8 cellular contexts compared by ENCODE assay signal in the genomic region with DNA sequence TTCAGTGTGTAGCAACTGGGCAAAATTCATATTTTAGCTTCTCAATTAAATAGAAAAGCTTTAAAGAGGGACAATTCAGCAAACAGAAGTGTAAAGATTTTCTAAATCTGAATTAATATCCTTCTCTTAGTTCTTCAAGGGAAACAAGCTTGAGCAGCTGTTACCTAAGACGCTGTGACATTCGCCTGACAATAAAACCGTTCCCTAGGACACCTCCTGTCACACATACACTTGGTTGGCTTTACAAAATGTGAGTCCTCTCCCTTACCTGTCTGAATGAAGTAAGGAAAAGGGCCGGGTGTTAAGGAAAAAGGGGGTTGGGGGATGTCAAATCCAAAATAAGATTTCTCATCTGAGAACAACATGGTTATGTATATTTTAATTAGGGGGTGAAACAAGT. TPM values are rescaled to one million over a fixed set of nuclear protein-coding genes. Genes with fewer than 3 reads are reported as not detected.
DNase-seq lines count a peak whose midpoint lies in the region; TF ChIP-seq lines count a peak whose summit lies in the region.

No MANE protein-coding gene starts in this region.

- no peak overlapping the region for H2BK15ac ChIP-seq in neuronal stem cell (ENCODE audit: low read length)

- no peak for TF ChIP-seq RAD21 in neural cell (conservative IDR thresholded peaks at IDR 0.05)

- H3K4me3 Mint-ChIP-seq in HFFc6 (peak overlapping the region; percentile 92), brain (peak overlapping the region; percentile 89 to 93 (median 91))

- H3K27ac Mint-ChIP-seq in HFFc6 (peak overlapping the region; percentile 88; the same call in 1 of the 2 replicates), brain (peak overlapping the region in 3 of 5 experiments; percentile 84 to 97 (median 96))

- H3K9me3 ChIP-seq in neural cell (ENCODE audit: low read length) (no peaks in the 10 kb centered on the region), neuronal stem cell (replicated peaks in 1 of 2; ENCODE audit: control insufficient read depth in 2 of 2, insufficient read depth in 1 of 2, low read depth in 1 of 2, low read length in 2 of 2) (no peaks in the 10 kb centered on the region)

- H2AK5ac ChIP-seq in neuronal stem cell (ENCODE audit: low read depth, low read length), result no peak overlapping the region

- H3K27me3 ChIP-seq in neural cell (ENCODE audit: insufficient read depth, low read depth, low read length) (no peaks in the 10 kb centered on the region), neuronal stem cell (ENCODE audit: control insufficient read depth in 3 of 3, insufficient read depth in 3 of 3, low read depth in 1 of 3, low read length in 3 of 3) (no peaks in the 10 kb centered on the region)

- peaks cover 18 to 50% of the 10 kb centered on the region in 2 donors for H3K4me1 ChIP-seq in neuronal stem cell (ENCODE audit: control insufficient read depth in 2 of 2, insufficient read depth in 1 of 2, low read depth in 1 of 2, low read length in 2 of 2)

- TF ChIP-seq EP300 in neural cell (conservative IDR thresholded peaks at IDR 0.05; ENCODE audit: poor library complexity, severe bottlenecking), result no peak

- H3K27ac ChIP-seq in neural cell (ENCODE audit: low read length), result no peak overlapping the region
- H3K27ac ChIP-seq in neuronal stem cell (replicated peaks; ENCODE audit: low read length), result no peak overlapping the region

- H3K79me2 ChIP-seq in neural cell (replicated peaks; ENCODE audit: insufficient read depth, low read length), result peaks cover 63% of the 10 kb centered on the region

- no peak overlapping the region for H3K18ac ChIP-seq in neuronal stem cell (ENCODE audit: low read length)

- no peak overlapping the region for H2BK12ac ChIP-seq in neuronal stem cell (ENCODE audit: low read length)

- H3K9me3 Mint-ChIP-seq in HFFc6 (no peaks in the 10 kb centered on the region), brain (no peaks in the 10 kb centered on the region)

- no peak overlapping the region for H2BK120ac ChIP-seq in neuronal stem cell (ENCODE audit: low read depth, low read length)

- H3K4me3 ChIP-seq in AG10803 (ENCODE audit: low read length), result peak overlapping the region; percentile 80
- H3K4me3 ChIP-seq in neural cell (ENCODE audit: low read length), result peak overlapping the region; percentile 89
- H3K4me3 ChIP-seq in neuronal stem cell (ENCODE audit: low read length in 2 of 2), result peak overlapping the region in 1 of 2 donors; percentile 5

- H3K14ac ChIP-seq in neuronal stem cell (ENCODE audit: low read length), result no peak overlapping the region

- no peak overlapping the region for H2BK5ac ChIP-seq in neuronal stem cell (ENCODE audit: low read length)

- no peak overlapping the region for H3K9ac ChIP-seq in neural cell (ENCODE audit: low read length)
- H3K9ac ChIP-seq in neuronal stem cell (ENCODE audit: low read depth, low read length, poor library complexity), result no peak overlapping the region

- no CpG with 5 or more reads among the region's 4 CpGs for WGBS in neuronal stem cell (ENCODE audit: extremely low coverage in 2 of 2, insufficient read length in 2 of 2, insufficient replicate concordance in 1 of 2), 2 donors

- H3K79me1 ChIP-seq in neuronal stem cell (ENCODE audit: low read depth, low read length), result no peaks in the 10 kb centered on the region

- no peaks in the 10 kb centered on the region for H4K20me1 ChIP-seq in neural cell (ENCODE audit: insufficient read depth)

- no peaks in the 10 kb centered on the region for H3K36me3 ChIP-seq in neural cell (ENCODE audit: insufficient read depth, low read length)
- H3K36me3 ChIP-seq in neuronal stem cell (replicated peaks in 1 of 2; ENCODE audit: control insufficient read depth in 2 of 2, insufficient read depth in 2 of 2, low read length in 2 of 2), result no peaks in the 10 kb centered on the region

- H3K23ac ChIP-seq in neuronal stem cell (ENCODE audit: low read depth, low read length, poor library complexity), result no peak overlapping the region

- TF ChIP-seq CTCF in AG10803 (conservative IDR thresholded peaks at IDR 0.05; ENCODE audit: low read length) (no peak), HFFc6 (IDR thresholded peaks at IDR 0.05) (no peak), brain (conservative IDR thresholded peaks at IDR 0.05) (no peak), neural cell (IDR thresholded peaks at IDR 0.05; ENCODE audit: poor library complexity, severe bottlenecking) (no peak)

- H3K36me3 Mint-ChIP-seq in HFFc6 (ENCODE audit: low read depth) (no peaks in the 10 kb centered on the region), brain (no peaks in the 10 kb centered on the region)

- H4K91ac ChIP-seq in neuronal stem cell (ENCODE audit: low read depth, low read length, poor library complexity), result no peak overlapping the region

- no peaks in the 10 kb centered on the region; the same call in 1 of the 2 replicates for H3K27me3 Mint-ChIP-seq in HFFc6 (ENCODE audit: insufficient read depth)
- peaks cover 4% of the 10 kb centered on the region for H3K27me3 Mint-ChIP-seq in brain

- H2AFZ ChIP-seq in neural cell (ENCODE audit: low read depth, low read length) (no peak overlapping the region), neuronal stem cell (ENCODE audit: low read length) (no peak overlapping the region)

- H3K4me1 Mint-ChIP-seq in HFFc6 (ENCODE audit: low read depth) (peaks cover 80% of the 10 kb centered on the region), brain (peaks cover 80% of the 10 kb centered on the region)

- H4K8ac ChIP-seq in neuronal stem cell (ENCODE audit: low read depth, low read length), result no peak overlapping the region

- DNase-seq in AG10803 (ENCODE audit: low read depth), result no peak
- DNase-seq in HFFc6, result no peak
- DNase-seq in neuronal stem cell (ENCODE audit: low spot score), result no peak
- no peak for DNase-seq in NOMO-1 treated with dmso at 0.1 percent for 144 hours (lab: John Stamatoyannopoulos, UW; ENCODE audit: unreplicated experiment)
- DNase-seq in activated gamma-delta T cell (lab: John Stamatoyannopoulos, UW), result no peak
- no peak for DNase-seq in occipital lobe (lab: John Stamatoyannopoulos, UW)

- H3K4me2 ChIP-seq in neural cell (ENCODE audit: low read length) (no peak overlapping the region), neuronal stem cell (ENCODE audit: insufficient read depth, low read length, poor library complexity, severe bottlenecking) (no peak overlapping the region)

- peaks cover 3% of the 10 kb centered on the region for H3F3A ChIP-seq in neural cell (ENCODE audit: insufficient read depth, low read length, poor library complexity, severe bottlenecking)

- H3K9me2 ChIP-seq in neural cell (ENCODE audit: insufficient read depth, low read length), result no peaks in the 10 kb centered on the region

- H3K4ac ChIP-seq in neuronal stem cell (ENCODE audit: low read length), result no peak overlapping the region

TF ChIP-seq in neural cell, 6 proteins besides CTCF, POLR2A, EP300 and RAD21:
- TF ChIP-seq EZH2 (IDR thresholded peaks at IDR 0.05; ENCODE audit: borderline replicate concordance, insufficient read depth, low read length, poor library complexity, severe bottlenecking), result no peak
- TF ChIP-seq TAF1 (IDR thresholded peaks at IDR 0.05; ENCODE audit: low read depth), result no peak
- no peak for TF ChIP-seq SMC3 (conservative IDR thresholded peaks at IDR 0.05; ENCODE audit: poor library complexity)
- no peak for TF ChIP-seq MXI1 (conservative IDR thresholded peaks at IDR 0.05; ENCODE audit: poor library complexity, severe bottlenecking)
- no peak for TF ChIP-seq POLR2AphosphoS5 (IDR thresholded peaks at IDR 0.05)
- TF ChIP-seq, protein P1, sequence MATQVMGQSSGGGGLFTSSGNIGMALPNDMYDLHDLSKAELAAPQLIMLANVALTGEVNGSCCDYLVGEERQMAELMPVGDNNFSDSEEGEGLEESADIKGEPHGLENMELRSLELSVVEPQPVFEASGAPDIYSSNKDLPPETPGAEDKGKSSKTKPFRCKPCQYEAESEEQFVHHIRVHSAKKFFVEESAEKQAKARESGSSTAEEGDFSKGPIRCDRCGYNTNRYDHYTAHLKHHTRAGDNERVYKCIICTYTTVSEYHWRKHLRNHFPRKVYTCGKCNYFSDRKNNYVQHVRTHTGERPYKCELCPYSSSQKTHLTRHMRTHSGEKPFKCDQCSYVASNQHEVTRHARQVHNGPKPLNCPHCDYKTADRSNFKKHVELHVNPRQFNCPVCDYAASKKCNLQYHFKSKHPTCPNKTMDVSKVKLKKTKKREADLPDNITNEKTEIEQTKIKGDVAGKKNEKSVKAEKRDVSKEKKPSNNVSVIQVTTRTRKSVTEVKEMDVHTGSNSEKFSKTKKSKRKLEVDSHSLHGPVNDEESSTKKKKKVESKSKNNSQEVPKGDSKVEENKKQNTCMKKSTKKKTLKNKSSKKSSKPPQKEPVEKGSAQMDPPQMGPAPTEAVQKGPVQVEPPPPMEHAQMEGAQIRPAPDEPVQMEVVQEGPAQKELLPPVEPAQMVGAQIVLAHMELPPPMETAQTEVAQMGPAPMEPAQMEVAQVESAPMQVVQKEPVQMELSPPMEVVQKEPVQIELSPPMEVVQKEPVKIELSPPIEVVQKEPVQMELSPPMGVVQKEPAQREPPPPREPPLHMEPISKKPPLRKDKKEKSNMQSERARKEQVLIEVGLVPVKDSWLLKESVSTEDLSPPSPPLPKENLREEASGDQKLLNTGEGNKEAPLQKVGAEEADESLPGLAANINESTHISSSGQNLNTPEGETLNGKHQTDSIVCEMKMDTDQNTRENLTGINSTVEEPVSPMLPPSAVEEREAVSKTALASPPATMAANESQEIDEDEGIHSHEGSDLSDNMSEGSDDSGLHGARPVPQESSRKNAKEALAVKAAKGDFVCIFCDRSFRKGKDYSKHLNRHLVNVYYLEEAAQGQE (IDR thresholded peaks at IDR 0.05; ENCODE audit: borderline replicate concordance), result no peak

RNA-seq across cellular contexts. Expression of a gene that starts 2.1 kb away (rescaled TPM):
- total RNA-seq in HFFc6 (2021; fragmentation: NEBNext Ultra II Directional; extraction: Animal tissue kit (Norgen Biotek cat#: 25700)), result 10 to 100 TPM; 22.2 to 33.9 (median 29.1) TPM
- 3.1 TPM for polyA plus RNA-seq in brain (ENCODE audit: insufficient read depth, low read depth, low replicate concordance)
- polyA plus RNA-seq in neural cell, result 4.7 TPM in 2 replicates
- 9.3 and 13.8 TPM in 2 replicates for polyA minus RNA-seq in neural cell
- 20.0 TPM for polyA plus RNA-seq in neuronal stem cell (2013, experiment 1 of 2)
- 19.5 TPM for polyA plus RNA-seq in neuronal stem cell (2013, experiment 2 of 2)
- total RNA-seq in occipital lobe, result 8.7 TPM
